8 cellular contexts compared by ENCODE assay signal in genomic region chr3:124032881-124033359, GRCh38. TPM values are rescaled to one million over a fixed set of nuclear protein-coding genes. Genes with fewer than 3 reads are reported as not detected.
DNase-seq lines count a peak whose midpoint lies in the region; ATAC-seq, FAIRE-seq and TF ChIP-seq lines count a peak whose summit lies in the region.

No MANE protein-coding gene starts in this region.

- H3K9ac ChIP-seq in BLaER1 treated with 17β-estradiol and CSF1 and Interleukin-3, amounts not matched to agents 10 nM and 100 nM, result peak overlapping the region; percentile 80 to 89 (median 86)
- H3K9ac ChIP-seq in mucosa of stomach (ENCODE audit: low read length), result peak overlapping the region; percentile 53

- peaks cover 40% of the 10 kb centered on the region for H3K27me3 Mint-ChIP-seq in activated T-cell treated with anti-CD3 and anti-CD28 coated beads, Interleukin-2, amount 50 U/mL, for 24 hours

- peaks cover 0 to 9% (median 0%) of the 10 kb centered on the region in 11 experiments; a peak in 1 of 22 replicates for H3K9me3 ChIP-seq in BLaER1 treated with 17β-estradiol and CSF1 and Interleukin-3, amounts not matched to agents 10 nM and 100 nM (replicated peaks in 1 of 11)
- H3K9me3 ChIP-seq in mucosa of stomach (ENCODE audit: control insufficient read depth, low read length), result no peaks in the 10 kb centered on the region

- H3K4me3 Mint-ChIP-seq in activated T-cell treated with anti-CD3 and anti-CD28 coated beads, Interleukin-2, amount 50 U/mL, for 24 hours, result peak overlapping the region; percentile 22

- H3K27ac ChIP-seq in BLaER1 treated with 17β-estradiol and CSF1 and Interleukin-3, amounts not matched to agents 10 nM and 100 nM, result peak overlapping the region in 10 of 11 experiments; percentile 58 to 87 (median 81); a peak in 19 of 22 replicates

- TF ChIP-seq CTCF in GM20000 (IDR thresholded peaks at IDR 0.05; ENCODE audit: extremely low read depth, missing control alignments), result peak; percentile 85

- peak overlapping the region; percentile 98 to 100 (median 100) for H3K4me2 ChIP-seq in BLaER1 treated with 17β-estradiol and CSF1 and Interleukin-3, amounts not matched to agents 10 nM and 100 nM

- peak overlapping the region; percentile 72 to 90 (median 82) for H3K4me3 ChIP-seq in BLaER1 treated with 17β-estradiol and CSF1 and Interleukin-3, amounts not matched to agents 10 nM and 100 nM
- peak overlapping the region; percentile 20 for H3K4me3 ChIP-seq in mucosa of stomach (ENCODE audit: low read length)

- no peaks in the 10 kb centered on the region for H3K36me3 Mint-ChIP-seq in activated T-cell treated with anti-CD3 and anti-CD28 coated beads, Interleukin-2, amount 50 U/mL, for 24 hours (ENCODE audit: low read depth)

- DNase-seq in GM20000 (ENCODE audit: low spot score) (peak; percentile 93), HTR-8/SVneo (ENCODE audit: insufficient read length, low spot score) (peak; percentile 88), NOMO-1 treated with DMSO at 0.1 percent for 48 hours (lab: John Stamatoyannopoulos, UW; ENCODE audit: unreplicated experiment) (peak; percentile 58)
- peak; percentile 83 for DNase-seq in activated T-cell treated with anti-CD3 and anti-CD28 coated beads, Interleukin-2, amount 50 U/mL, for 24 hours
- peak; percentile 4 to 20 for DNase-seq in stimulated activated CD8-positive, alpha-beta memory T cell treated with anti-CD3 and anti-CD28 coated beads, Interleukin-4, amount 100 ng/mL, for 4 hours (ENCODE audit: low read depth in 2 of 2, low spot score in 1 of 2)

- H3K27ac Mint-ChIP-seq in activated T-cell treated with anti-CD3 and anti-CD28 coated beads, Interleukin-2, amount 50 U/mL, for 24 hours, result no peak overlapping the region

- FAIRE-seq in HTR-8/SVneo (lab: Jason Lieb, UNC), result no peak

- H3K9me3 Mint-ChIP-seq in activated T-cell treated with anti-CD3 and anti-CD28 coated beads, Interleukin-2, amount 50 U/mL, for 24 hours, result no peaks in the 10 kb centered on the region

- peaks cover 17% of the 10 kb centered on the region for H3K4me1 Mint-ChIP-seq in activated T-cell treated with anti-CD3 and anti-CD28 coated beads, Interleukin-2, amount 50 U/mL, for 24 hours (ENCODE audit: low read depth)

- peaks cover 0 to 15% (median 6%) of the 10 kb centered on the region in 11 experiments; a peak in 5 of 22 replicates for H4K20me1 ChIP-seq in BLaER1 treated with 17β-estradiol and CSF1 and Interleukin-3, amounts not matched to agents 10 nM and 100 nM

- peaks cover 9 to 32% (median 18%) of the 10 kb centered on the region in 11 experiments; a peak in 16 of 22 replicates for H3K27me3 ChIP-seq in BLaER1 treated with 17β-estradiol and CSF1 and Interleukin-3, amounts not matched to agents 10 nM and 100 nM
- H3K27me3 ChIP-seq in mucosa of stomach (ENCODE audit: control insufficient read depth, insufficient read depth, low read length), result peaks cover 57% of the 10 kb centered on the region

- peaks cover 0 to 24% (median 21%) of the 10 kb centered on the region in 10 experiments; a peak in 18 of 20 replicates for H3K4me1 ChIP-seq in BLaER1 treated with 17β-estradiol and CSF1 and Interleukin-3, amounts not matched to agents 10 nM and 100 nM
- H3K4me1 ChIP-seq in mucosa of stomach (ENCODE audit: control insufficient read depth, insufficient read depth, low read length), result peaks cover 9% of the 10 kb centered on the region

- no peaks in the 10 kb centered on the region for H3K36me3 ChIP-seq in BLaER1 treated with 17β-estradiol and CSF1 and Interleukin-3, amounts not matched to agents 10 nM and 100 nM
- no peaks in the 10 kb centered on the region for H3K36me3 ChIP-seq in mucosa of stomach (ENCODE audit: control insufficient read depth, insufficient read depth, low read length)

- peak; percentile 91 for ATAC-seq in esophagus mucosa

RNA-seq across cellular contexts. Expression of gene KALRN, which starts 0.2 kb away (rescaled TPM):
- 22.0 TPM for total RNA-seq in esophagus mucosa

RNA-seq across cellular contexts. Expression of gene ROPN1, which starts 41.0 kb away (rescaled TPM):
- not detected for total RNA-seq in esophagus mucosa

Comparison
In these comparisons a context has a peak if more than half of its experiments do, and no peak if none do; other contexts are left out.
1. Peak in every context shown above with its lines: DNase-seq, ATAC-seq, H3K4me3 ChIP-seq and H3K27ac ChIP-seq.
2. DNase-seq: peak in every context shown above with its lines; median percentile 93 in GM20000; 88 in HTR-8/SVneo; 83 in activated T-cell treated with anti-CD3 and anti-CD28 coated beads, Interleukin-2, amount 50 U/mL, for 24 hours; 58 in NOMO-1 treated with DMSO at 0.1 percent for 48 hours; 12 in stimulated activated CD8-positive, alpha-beta memory T cell treated with anti-CD3 and anti-CD28 coated beads, Interleukin-4, amount 100 ng/mL, for 4 hours.